ENCODE assay signal across 26 cellular contexts in genomic region chr13:95140502-95140901, GRCh38.
"Had no signal": no experiment of that assay in that cellular context is flagged by ENCODE, and none has a peak within 500 bp of the region (broad histone marks: within the 10 kb centered on the region; RNA-seq: fewer than 3 reads in every experiment).

No MANE protein-coding gene starts in this region.

- ATAC-seq: effector memory CD8-positive, alpha-beta T cell; esophagus mucosa; foreskin keratinocyte; gastrocnemius medialis; heart left ventricle; heart right ventricle had no signal

- FAIRE-seq: colon, endometrium, endothelial cell of umbilical vein, frontal cortex had no signal

- H3K4me1 ChIP-seq: esophagus muscularis mucosa, foreskin keratinocyte, gastrocnemius medialis, heart right ventricle had no signal

- H3K4me3 ChIP-seq: coronary artery, dorsolateral prefrontal cortex, esophagus muscularis mucosa, esophagus squamous epithelium, gastrocnemius medialis, heart left ventricle, heart right ventricle had no signal

- H3K27me3 ChIP-seq: dorsolateral prefrontal cortex, esophagus muscularis mucosa, esophagus squamous epithelium, foreskin keratinocyte, gastrocnemius medialis, heart left ventricle, heart right ventricle had no signal

- H3K9me3 ChIP-seq: esophagus muscularis mucosa, esophagus squamous epithelium, gastrocnemius medialis had no signal

- DNase-seq: cortex of kidney; dermis blood vessel endothelial cell; dorsolateral prefrontal cortex; effector CD4-positive, alpha-beta T cell; effector CD8-positive, alpha-beta T cell; effector memory CD4-positive, alpha-beta T cell; effector memory CD8-positive, alpha-beta T cell; endodermal cell; erythroblast; esophagus squamous epithelium; foreskin fibroblast; foreskin keratinocyte; foreskin melanocyte; gastrocnemius medialis; glutamatergic neuron; head of caudate nucleus; heart left ventricle; heart right ventricle had no signal

- H3K27ac ChIP-seq: coronary artery, dorsolateral prefrontal cortex, epithelial cell of prostate, esophagus muscularis mucosa, esophagus squamous epithelium, foreskin keratinocyte, gastrocnemius medialis, heart left ventricle, heart right ventricle had no signal

- H3K36me3 ChIP-seq: esophagus muscularis mucosa, esophagus squamous epithelium had no signal
